Comparison of ENCODE assay signal across 17 cellular contexts in the genomic region with DNA sequence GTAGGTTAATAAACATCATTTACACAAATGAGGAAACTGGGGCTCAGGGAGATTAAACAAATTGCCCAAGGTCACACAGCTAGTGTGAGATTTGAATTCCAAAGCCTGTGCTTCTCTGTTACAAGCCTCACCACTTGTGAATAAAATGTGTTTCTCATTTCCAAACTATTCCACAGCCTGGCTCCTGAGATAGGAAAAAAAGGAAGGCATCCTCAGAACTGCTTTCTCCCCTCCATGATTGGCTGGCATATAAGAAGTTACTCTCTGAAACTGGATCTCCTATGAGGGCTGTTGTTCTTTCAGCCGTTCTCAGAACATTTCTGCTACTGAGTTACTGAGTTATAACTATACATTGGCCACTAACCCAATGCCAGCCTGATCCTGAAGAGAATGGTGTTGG.
"Had no signal": no experiment of that assay in that cellular context is flagged by ENCODE, and none has a peak within 500 bp of the region (broad histone marks: within the 10 kb centered on the region; RNA-seq: fewer than 3 reads in every experiment).

No MANE protein-coding gene starts in this region.

- H3K4me3 ChIP-seq: coronary artery, SJSA1 had no signal

- ATAC-seq: activated CD8-positive, alpha-beta T cell treated with anti-CD3 and anti-CD28 coated beads for 36 hours; activated T-cell treated with anti-CD3 and anti-CD28 coated beads, Interleukin-2, amount 50 U/mL, for 72 hours; left ventricle myocardium superior had no signal

- H3K27me3 ChIP-seq: SJSA1 had no signal

- H3K27ac ChIP-seq: SJSA1, WERI-Rb-1 had no signal

- FAIRE-seq: kidney, small intestine had no signal

- H3K4me3 Mint-ChIP-seq: activated CD8-positive, alpha-beta T cell treated with anti-CD3 and anti-CD28 coated beads for 36 hours; activated T-cell treated with anti-CD3 and anti-CD28 coated beads, Interleukin-2, amount 50 U/mL, for 72 hours; type B pancreatic cell had no signal

- H3K27me3 Mint-ChIP-seq: activated CD8-positive, alpha-beta T cell treated with anti-CD3 and anti-CD28 coated beads for 36 hours; type B pancreatic cell had no signal

- DNase-seq: activated CD4-positive, alpha-beta T cell treated with anti-CD3 and anti-CD28 coated beads for 4 hours; activated CD8-positive, alpha-beta memory T cell treated with anti-CD3 and anti-CD28 coated beads, Interleukin-2, amount 50 U/mL, for 4 hours; activated CD8-positive, alpha-beta T cell treated with anti-CD3 and anti-CD28 coated beads for 36 hours; activated naive CD4-positive, alpha-beta T cell; activated T-cell treated with anti-CD3 and anti-CD28 coated beads, Interleukin-2, amount 50 U/mL, for 72 hours; aorta; caudate nucleus; effector CD4-positive, alpha-beta T cell; kidney; left ventricle myocardium superior; mesendoderm; small intestine; T1000; WERI-Rb-1 had no signal

- H3K9me3 Mint-ChIP-seq: activated CD8-positive, alpha-beta T cell treated with anti-CD3 and anti-CD28 coated beads for 36 hours; activated T-cell treated with anti-CD3 and anti-CD28 coated beads, Interleukin-2, amount 50 U/mL, for 72 hours; type B pancreatic cell had no signal

- H3K27ac Mint-ChIP-seq: activated CD8-positive, alpha-beta T cell treated with anti-CD3 and anti-CD28 coated beads for 36 hours; activated T-cell treated with anti-CD3 and anti-CD28 coated beads, Interleukin-2, amount 50 U/mL, for 72 hours; type B pancreatic cell had no signal

- H3K36me3 ChIP-seq: SJSA1, WERI-Rb-1 had no signal
